13 cellular contexts compared by ENCODE assay signal in the genomic region with DNA sequence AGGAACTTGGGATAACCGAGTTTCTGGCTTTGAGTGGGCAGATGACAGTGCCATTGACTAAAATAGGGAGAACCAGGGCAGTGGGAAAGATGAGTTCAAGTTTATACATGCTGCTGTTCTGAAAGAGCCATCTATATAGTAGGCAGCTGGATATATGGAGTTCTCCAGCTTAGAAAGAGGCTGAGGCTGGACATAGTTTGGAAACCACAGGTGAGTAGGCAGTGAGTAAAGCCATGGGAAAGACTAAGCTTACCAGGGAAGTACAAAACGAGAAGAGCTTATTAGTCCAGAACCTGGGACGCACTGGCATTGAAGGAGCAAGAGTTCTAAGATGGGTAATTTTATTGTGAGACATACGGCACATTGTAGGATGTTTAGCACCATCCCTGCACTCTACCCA. TPM values are rescaled to one million over a fixed set of nuclear protein-coding genes. Genes with fewer than 3 reads are reported as not detected.
DNase-seq lines count a peak whose midpoint lies in the region; ATAC-seq and TF ChIP-seq lines count a peak whose summit lies in the region.
"Had no signal": no experiment of that assay in that cellular context is flagged by ENCODE, and none has a peak within 500 bp of the region (broad histone marks: within the 10 kb centered on the region; RNA-seq: fewer than 3 reads in every experiment).

No MANE protein-coding gene starts in this region.

- peaks cover 24% of the 10 kb centered on the region for H3K79me2 ChIP-seq in PC-9 (ENCODE audit: low read depth)

- POLR2A ChIA-PET in PC-9 (lab: Charles Lee; ENCODE audit: unreplicated experiment): no interaction called here

- BruUV-seq in Calu3 (replicated peaks; lab: Mats Ljungman, UMichigan): no TSS peak
- BruUV-seq in PC-9 (replicated peaks; lab: Mats Ljungman, UMichigan): no TSS peak

- TF ChIP-seq EP300 in esophagus muscularis mucosa (IDR thresholded peaks at IDR 0.05): no peak

- H3K4me2 ChIP-seq in PC-9: 0 out of 2 replicates have a peak overlapping the region, but pooled peaks have one; percentile 10

- H3K9me3 ChIP-seq in PC-9 (ENCODE audit: insufficient read depth, low read depth): no peaks in the 10 kb centered on the region
- no peaks in the 10 kb centered on the region for H3K9me3 ChIP-seq in esophagus muscularis mucosa
- H3K9me3 ChIP-seq in psoas muscle: no peaks in the 10 kb centered on the region

- TF ChIP-seq CTCF in Calu3 (IDR thresholded peaks at IDR 0.05; ENCODE audit: unreplicated experiment) (no peak), PC-9 (conservative IDR thresholded peaks at IDR 0.05) (no peak), esophagus muscularis mucosa (IDR thresholded peaks at IDR 0.05) (no peak), psoas muscle (IDR thresholded peaks at IDR 0.05) (no peak)

- H3K4me3 ChIP-seq in PC-9 (no peak overlapping the region), esophagus muscularis mucosa (no peak overlapping the region), psoas muscle (no peak overlapping the region)
- H3K4me3 ChIP-seq: dorsolateral prefrontal cortex had no signal

- H3K27ac ChIP-seq in PC-9: peak overlapping the region; percentile 29
- peak overlapping the region in 3 of 4 donors; percentile 36 to 55 (median 52) for H3K27ac ChIP-seq in esophagus muscularis mucosa (replicated peaks in 1 of 4)
- H3K27ac ChIP-seq in psoas muscle: peak overlapping the region; percentile 36

- H4K20me1 ChIP-seq in PC-9 (ENCODE audit: insufficient read depth): no peaks in the 10 kb centered on the region

- H3K36me3 ChIP-seq in PC-9 (ENCODE audit: low read depth) (peaks cover 8% of the 10 kb centered on the region; the same call in 1 of the 2 replicates), esophagus muscularis mucosa (peaks cover 0 to 18% (median 11%) of the 10 kb centered on the region in 4 donors), psoas muscle (ENCODE audit: insufficient read depth in 1 of 2, low read depth in 1 of 2) (peaks cover 0 to 20% of the 10 kb centered on the region in 2 donors)

- H3K27me3 ChIP-seq in PC-9 (ENCODE audit: insufficient read depth, low read depth) (no peaks in the 10 kb centered on the region), esophagus muscularis mucosa (no peaks in the 10 kb centered on the region), psoas muscle (ENCODE audit: insufficient read depth in 3 of 3, low read length in 2 of 3) (no peaks in the 10 kb centered on the region)
- H3K27me3 ChIP-seq: dorsolateral prefrontal cortex had no signal

- intact Hi-C loops in Calu3 (cut with micrococcal nuclease; ENCODE audit: unreplicated experiment) (loop anchor here (5.0 kb wide), 1 partner anchor 110 kb away; a partner anchor contains a TSS), PC-9 (cut with micrococcal nuclease; ENCODE audit: unreplicated experiment) (no loop called here), esophagus muscularis mucosa (cut with DNase I) (no loop called here), psoas muscle (cut with DNase I) (loop anchor here in 1 of 2 donors (10.0 kb wide), 1 partner anchor 53 kb away; a partner anchor contains a TSS)

- H3K4me1 ChIP-seq in PC-9 (replicated peaks; ENCODE audit: insufficient read depth): peaks cover 19% of the 10 kb centered on the region
- H3K4me1 ChIP-seq in esophagus muscularis mucosa: peaks cover 11 to 21% (median 15%) of the 10 kb centered on the region in 4 donors
- H3K4me1 ChIP-seq in psoas muscle: peaks cover 4% of the 10 kb centered on the region

- CTCF ChIA-PET in Calu3 (lab: Charles Lee): no interaction called here
- CTCF ChIA-PET in PC-9 (lab: Charles Lee): interaction anchor here (1.3 kb wide), 1 partner anchor 8 kb away, joined by 3 read pairs; no protein-coding TSS in a partner anchor

- no peak overlapping the region for H2AFZ ChIP-seq in PC-9

- H3K36me3 Mint-ChIP-seq in Calu3 (ENCODE audit: insufficient read depth, unreplicated experiment): peaks cover 46% of the 10 kb centered on the region

- no peaks in the 10 kb centered on the region for H3K9me2 ChIP-seq in PC-9 (ENCODE audit: insufficient read depth)

- no peak overlapping the region for H3K4me3 Mint-ChIP-seq in Calu3 (ENCODE audit: low read depth, unreplicated experiment)

- peak in 2 of 4 donors; percentile 13 to 15 for ATAC-seq in psoas muscle

- 94% methylated on average over 4 of the region's 4 CpGs for WGBS in esophagus muscularis mucosa
- WGBS in psoas muscle, 3 donors: 87 to 94% (median 88%) methylated on average over 4 of the region's 4 CpGs

- H3K4me1 Mint-ChIP-seq in Calu3 (ENCODE audit: low read depth, unreplicated experiment): peaks cover 27% of the 10 kb centered on the region

- H3K9me3 Mint-ChIP-seq in Calu3 (ENCODE audit: low read depth, unreplicated experiment): no peaks in the 10 kb centered on the region

- peak overlapping the region; percentile 65 for H3K27ac Mint-ChIP-seq in Calu3 (ENCODE audit: unreplicated experiment)

- DNase-seq in Calu3: no peak
- DNase-seq in PC-9: no peak
- no peak for DNase-seq in esophagus muscularis mucosa (ENCODE audit: extremely low spot score)
- no peak for DNase-seq in psoas muscle
- DNase-seq in SK-N-DZ (ENCODE audit: low spot score): no peak
- DNase-seq in occipital lobe (lab: John Stamatoyannopoulos, UW): no peak
- no peak for DNase-seq in medulla oblongata (ENCODE audit: extremely low spot score)
- DNase-seq in NCI-H2196 (lab: John Stamatoyannopoulos, UW; ENCODE audit: unreplicated experiment): no peak
- DNase-seq: activated CD8-positive, alpha-beta memory T cell treated with anti-CD3 and anti-CD28 coated beads, Interleukin-2, amount 50 U/mL, for 4 hours; DMS79 treated with DMSO at 0.1 percent for 48 hours; dorsolateral prefrontal cortex; stimulated activated CD4-positive, alpha-beta T cell treated with anti-CD3 and anti-CD28 coated beads, Interleukin-4, amount 100 ng/mL, for 4 hours; T-helper 1 cell had no signal

- no peak for TF ChIP-seq POLR2A in esophagus muscularis mucosa (IDR thresholded peaks at IDR 0.05; ENCODE audit: low read depth)

- H3F3A ChIP-seq in PC-9 (ENCODE audit: insufficient read depth, low read depth): peaks cover 20% of the 10 kb centered on the region

- H3K27me3 Mint-ChIP-seq in Calu3 (ENCODE audit: unreplicated experiment): no peaks in the 10 kb centered on the region

RNA-seq across cellular contexts. Expression of a gene that starts 54.2 kb away (rescaled TPM):
- total RNA-seq in Calu3 (2022) (59.4 and 63.9 TPM in 2 replicates), PC-9 (2021) (31.1 and 34.1 TPM in 2 replicates), esophagus muscularis mucosa (10 to 100 TPM; 18.7 to 25.3 (median 23.5) TPM), psoas muscle (10 to 100 TPM; 21.8 to 28.6 (median 24.9) TPM), occipital lobe (31.5 TPM)
- polyA plus RNA-seq in psoas muscle: 10 to 100 TPM in 1 of 3 donors, 1 to 10 TPM in 2; 6.7 to 14.3 (median 8.2) TPM
- 6.7 and 8.1 TPM in 2 replicates for polyA plus RNA-seq in SK-N-DZ (2014; cell fraction: cytosol; rRNA removed)
- polyA plus RNA-seq in SK-N-DZ (2014; cell fraction: nucleus; rRNA removed): 11.7 and 18.0 TPM in 2 replicates
